ENCODE assay signal across 20 cellular contexts in genomic region chr1:228075801-228076271, GRCh38. TPM values are rescaled to one million over a fixed set of nuclear protein-coding genes. Genes with fewer than 3 reads are reported as not detected.
DNase-seq lines count a peak whose midpoint lies in the region; ATAC-seq and TF ChIP-seq lines count a peak whose summit lies in the region.
"Had no signal": no experiment of that assay in that cellular context is flagged by ENCODE, and none has a peak within 500 bp of the region (broad histone marks: within the 10 kb centered on the region; RNA-seq: fewer than 3 reads in every experiment).

No MANE protein-coding gene starts in this region.

- intact Hi-C loops in cardiac septum (cut with DNase I) (no loop called here), heart right ventricle (cut with DNase I) (no loop called here), adrenal gland (cut with DNase I) (no loop called here), ovary (cut with DNase I) (no loop called here)

- H3K4me3 ChIP-seq in heart right ventricle (no peak overlapping the region), adrenal gland (no peak overlapping the region), ovary (no peak overlapping the region)
- H3K4me3 ChIP-seq: SJCRH30 had no signal

- 85 to 87% methylated on average over 9 of the region's 9 CpGs for WGBS in heart right ventricle, 2 donors
- WGBS in adrenal gland, 4 donors = 83 to 91% (median 86%) methylated on average over 8 to 9 of the region's 9 CpGs
- WGBS in ovary, 3 donors = 61 to 76% (median 76%) methylated on average over 9 of the region's 9 CpGs

- DNase-seq in cardiac septum (ENCODE audit: low spot score) (peak; percentile 68), heart right ventricle (no peak), adrenal gland (peak in 4 of 7 donors; percentile 10 to 42 (median 14)), ovary (peak in 3 of 5 donors; percentile 8 to 25 (median 12)), D341Med (ENCODE audit: low spot score) (no peak), HuH-7.5 (ENCODE audit: low spot score) (no peak)
- DNase-seq: AML-193, GF-D8, GOT3, NCI-H187, NCI-H2107, NCI-H226, NCI-H524 treated with DMSO at 0.1 percent for 48 hours, PC-3, RPMI8226, SJCRH30 had no signal

- no peak for ATAC-seq in heart right ventricle
- ATAC-seq in GM21528 (IDR thresholded peaks at IDR 0.05; ENCODE audit: low FRiP score, unreplicated experiment) = no peak
- ATAC-seq: HepG2 had no signal

- H3K9me3 ChIP-seq in heart right ventricle (no peaks in the 10 kb centered on the region), adrenal gland (replicated peaks in 1 of 3) (no peaks in the 10 kb centered on the region), ovary (no peaks in the 10 kb centered on the region)
- H3K9me3 ChIP-seq: SJCRH30 had no signal

- no peaks in the 10 kb centered on the region for H3K36me3 ChIP-seq in heart right ventricle
- H3K36me3 ChIP-seq in adrenal gland (replicated peaks in 1 of 2) = no peaks in the 10 kb centered on the region
- no peaks in the 10 kb centered on the region for H3K36me3 ChIP-seq in ovary
- H3K36me3 ChIP-seq: SJCRH30 had no signal

- TF ChIP-seq CTCF in heart right ventricle (IDR thresholded peaks at IDR 0.05) (no peak), adrenal gland (IDR thresholded peaks at IDR 0.05) (no peak), ovary (IDR thresholded peaks at IDR 0.05) (no peak)

- H3K4me1 ChIP-seq in heart right ventricle (peaks cover 0 to 2% (median under 1%) of the 10 kb centered on the region in 9 donors), adrenal gland (replicated peaks in 1 of 2) (no peaks in the 10 kb centered on the region), ovary (ENCODE audit: insufficient read depth) (peaks cover 4% of the 10 kb centered on the region)

- TF ChIP-seq POLR2A in adrenal gland (IDR thresholded peaks at IDR 0.05) = no peak
- TF ChIP-seq POLR2A in ovary (IDR thresholded peaks at IDR 0.05) = no peak

- peaks cover 0 to 15% (median 7%) of the 10 kb centered on the region in 7 donors for H3K27me3 ChIP-seq in heart right ventricle
- no peaks in the 10 kb centered on the region for H3K27me3 ChIP-seq in adrenal gland
- H3K27me3 ChIP-seq in ovary = no peaks in the 10 kb centered on the region
- H3K27me3 ChIP-seq: SJCRH30 had no signal

- TF ChIP-seq EP300 in ovary (IDR thresholded peaks at IDR 0.05) = no peak

- no peak overlapping the region for H3K27ac ChIP-seq in heart right ventricle
- no peak overlapping the region for H3K27ac ChIP-seq in adrenal gland
- H3K27ac ChIP-seq in ovary = no peak overlapping the region
- H3K27ac ChIP-seq: C4-2B, KMS-11, SJCRH30 had no signal

RNA-seq across cellular contexts. Expression of gene ARF1, which starts 6.7 kb away (rescaled TPM):
- 332 TPM for total RNA-seq in cardiac septum
- 100 to 1,000 TPM; 262 to 372 (median 338) TPM for total RNA-seq in heart right ventricle
- polyA plus RNA-seq in heart right ventricle = 100 to 1,000 TPM; 204 to 498 TPM
- 100 to 1,000 TPM; 345 to 611 (median 381) TPM for total RNA-seq in adrenal gland
- polyA plus RNA-seq in adrenal gland = 100 to 1,000 TPM; 274 to 510 (median 384) TPM
- 100 to 1,000 TPM; 209 to 345 (median 285) TPM for total RNA-seq in ovary
- polyA plus RNA-seq in ovary = 100 to 1,000 TPM; 179 to 307 TPM

RNA-seq across cellular contexts. Expression of gene C1orf35, which starts 27.3 kb away (rescaled TPM):
- total RNA-seq in cardiac septum (8.9 TPM), heart right ventricle (10 to 100 TPM in 1 of 10 donors, 1 to 10 TPM in 9; 5.6 to 10.6 (median 6.3) TPM), adrenal gland (10 to 100 TPM in 6 of 8 donors, 1 to 10 TPM in 2; 8.0 to 24.8 (median 15.4) TPM), ovary (10 to 100 TPM; 16.0 to 24.7 (median 21.0) TPM)
- polyA plus RNA-seq in heart right ventricle (10 to 100 TPM; 11.3 to 15.7 TPM), adrenal gland (10 to 100 TPM in 2 of 3 donors, 1 to 10 TPM in 1; 5.0 to 42.0 (median 36.0) TPM), ovary (10 to 100 TPM in 1 of 2 donors, 1 to 10 TPM in 1; 2.8 to 29.3 TPM)

RNA-seq across cellular contexts. Expression of gene MRPL55, which starts 33.3 kb away (rescaled TPM):
- total RNA-seq in cardiac septum = 39.7 TPM
- 10 to 100 TPM; 38.0 to 65.2 (median 46.3) TPM for total RNA-seq in heart right ventricle
- polyA plus RNA-seq in heart right ventricle = 100 to 1,000 TPM; 113 to 174 TPM
- total RNA-seq in adrenal gland = 100 to 1,000 TPM in 2 of 8 donors, 10 to 100 TPM in 6; 56.4 to 120 (median 70.8) TPM
- polyA plus RNA-seq in adrenal gland = 100 to 1,000 TPM in 2 of 3 donors, 10 to 100 TPM in 1; 25.1 to 309 (median 303) TPM
- 10 to 100 TPM; 36.4 to 98.5 (median 43.3) TPM for total RNA-seq in ovary
- 10 to 100 TPM; 14.6 to 87.5 TPM for polyA plus RNA-seq in ovary

Comparison
In these comparisons a context has a peak if more than half of its experiments do, and no peak if none do; other contexts are left out.
1. DNase-seq: peak in cardiac septum (single experiment), adrenal gland (4 of 7) and ovary (3 of 5); none in heart right ventricle (0 of 2), D341Med (single experiment) and HuH-7.5 (single experiment).